In genomic region chr21:46218906-46219590, GRCh38 we compare ENCODE assay signal across 15 cellular contexts. TPM values are rescaled to one million over a fixed set of nuclear protein-coding genes. Genes with fewer than 3 reads are reported as not detected.
DNase-seq lines count a peak whose midpoint lies in the region; ATAC-seq and TF ChIP-seq lines count a peak whose summit lies in the region.
"Had no signal": no experiment of that assay in that cellular context is flagged by ENCODE, and none has a peak within 500 bp of the region (broad histone marks: within the 10 kb centered on the region; RNA-seq: fewer than 3 reads in every experiment).

No MANE protein-coding gene starts in this region.

- H3K36me3 ChIP-seq in spleen: peaks cover 0 to 94% (median 37%) of the 10 kb centered on the region in 6 donors

- TF ChIP-seq CTCF in GM13976 (IDR thresholded peaks at IDR 0.05; ENCODE audit: borderline replicate concordance, control extremely low read depth, extremely low read depth, insufficient read depth, missing control alignments) (no peak), VCaP (conservative IDR thresholded peaks at IDR 0.05) (no peak), spleen (IDR thresholded peaks at IDR 0.05 in 8 of 11, conservative IDR thresholded peaks at IDR 0.05 in 3 of 11) (no peak)

- ATAC-seq in HG03521 (IDR thresholded peaks at IDR 0.05; ENCODE audit: unreplicated experiment): no peak
- ATAC-seq: CD8-positive, alpha-beta T cell had no signal

- H3K4me1 ChIP-seq in spleen: no peaks in the 10 kb centered on the region

- DNase-seq in GM13976 (ENCODE audit: low spot score) (peak; percentile 9), islet precursor cell (peak; percentile 44), spleen (peak; percentile 46), NCI-H82 treated with DMSO at 0.1 percent for 48 hours (lab: John Stamatoyannopoulos, UW; ENCODE audit: unreplicated experiment) (no peak), cardiac septum (ENCODE audit: low spot score) (no peak)
- DNase-seq: ACHN; CD8-positive, alpha-beta T cell; DND-41; GDM1; GOT3; IMR-90; Kasumi-1; SHP77 treated with DMSO at 0.1 percent for 48 hours had no signal

- no peak overlapping the region for H3K4me3 ChIP-seq in spleen

- in situ Hi-C loops in GM13976 (cut with MboI; ENCODE audit: low sequenced_read_pairs, unreplicated experiment): no loop called here

- peak overlapping the region; percentile 38 for H3K27ac ChIP-seq in VCaP
- H3K27ac ChIP-seq in spleen: no peak overlapping the region

- H3K9me3 ChIP-seq in spleen: no peaks in the 10 kb centered on the region

- H3K27me3 ChIP-seq in spleen (replicated peaks in 1 of 7): no peaks in the 10 kb centered on the region

- intact Hi-C loops in spleen (cut with DNase I; ENCODE audit: low total_unique reads) (no loop called here), cardiac septum (cut with DNase I) (no loop called here)

- TF ChIP-seq POLR2A in spleen (IDR thresholded peaks at IDR 0.05): no peak

- WGBS in spleen, 5 donors: 86 to 95% (median 91%) methylated on average over 15 to 16 of the region's 16 CpGs

RNA-seq across cellular contexts. Expression of gene LSS, which starts 9.5 kb away (rescaled TPM):
- total RNA-seq in spleen: 10 to 100 TPM; 18.2 to 31.2 (median 28.8) TPM
- 10 to 100 TPM in 1 of 3 donors, 1 to 10 TPM in 2; 6.3 to 17.5 (median 9.8) TPM for polyA plus RNA-seq in spleen
- 34.9 TPM for total RNA-seq in cardiac septum

RNA-seq across cellular contexts. Expression of gene SPATC1L, which starts 34.8 kb away (rescaled TPM):
- 10 to 100 TPM in 2 of 7 donors, 1 to 10 TPM in 5; 4.4 to 10.5 (median 7.7) TPM for total RNA-seq in spleen
- 10 to 100 TPM; 10.8 to 13.4 (median 13.1) TPM for polyA plus RNA-seq in spleen
- total RNA-seq in cardiac septum: 7.3 TPM

Comparison
In these comparisons a context has a peak if more than half of its experiments do, and no peak if none do; other contexts are left out.
1. DNase-seq: peak in GM13976 (single experiment), islet precursor cell (single experiment) and spleen (single experiment); none in NCI-H82 treated with DMSO at 0.1 percent for 48 hours (single experiment) and cardiac septum (single experiment).